ENCODE assay signal across 9 cellular contexts in the genomic region with DNA sequence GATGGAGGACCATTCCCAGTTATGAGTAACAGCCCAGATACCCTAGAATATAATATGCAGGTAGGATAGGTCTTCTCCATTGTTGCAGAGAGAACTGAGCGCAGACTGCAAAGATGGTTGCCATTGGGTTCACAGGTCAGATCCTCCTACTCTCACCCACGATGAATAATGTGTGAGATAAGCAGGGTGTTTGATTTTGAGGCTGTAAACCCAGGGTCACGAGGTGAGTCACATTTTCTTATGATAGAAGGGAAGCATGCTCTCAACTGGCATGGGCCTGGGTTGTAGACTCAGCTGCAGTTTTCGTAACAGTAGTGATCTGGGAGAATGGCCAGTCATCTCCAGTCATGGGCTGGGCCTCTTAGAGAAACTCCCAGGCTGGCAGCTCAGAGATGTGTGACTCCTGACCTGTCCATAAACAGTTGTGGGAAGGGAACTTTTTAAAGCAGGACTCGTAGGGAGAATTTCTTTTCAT.
DNase-seq lines count a peak whose midpoint lies in the region; ATAC-seq and TF ChIP-seq lines count a peak whose summit lies in the region.
"Had no signal": no experiment of that assay in that cellular context is flagged by ENCODE, and none has a peak within 500 bp of the region (broad histone marks: within the 10 kb centered on the region; RNA-seq: fewer than 3 reads in every experiment).

No MANE protein-coding gene starts in this region.

- TF ChIP-seq CTCF in left lung (IDR thresholded peaks at IDR 0.05) (no peak), thoracic aorta (IDR thresholded peaks at IDR 0.05) (no peak)

- no peaks in the 10 kb centered on the region for H3K9me3 Mint-ChIP-seq in activated CD8-positive, alpha-beta memory T cell treated with anti-CD3 and anti-CD28 coated beads, Interleukin-2, amount 10 ng/mL, durations not matched to agents 7 days and 5 days (ENCODE audit: low read depth)
- H3K9me3 Mint-ChIP-seq in activated naive CD8-positive, alpha-beta T cell (ENCODE audit: low read depth) = no peaks in the 10 kb centered on the region
- H3K9me3 Mint-ChIP-seq: CD8-positive, alpha-beta memory T cell had no signal

- H3K27me3 Mint-ChIP-seq in activated CD8-positive, alpha-beta memory T cell treated with anti-CD3 and anti-CD28 coated beads, Interleukin-2, amount 10 ng/mL, durations not matched to agents 7 days and 5 days = no peaks in the 10 kb centered on the region
- no peaks in the 10 kb centered on the region for H3K27me3 Mint-ChIP-seq in activated naive CD8-positive, alpha-beta T cell

- peak; percentile 20 for ATAC-seq in activated CD8-positive, alpha-beta memory T cell treated with anti-CD3 and anti-CD28 coated beads, Interleukin-2, amount 10 ng/mL, durations not matched to agents 7 days and 5 days
- ATAC-seq in left lung = peak; percentile 91
- peak; percentile 95 for ATAC-seq in thoracic aorta (ENCODE audit: insufficient number of reproducible peaks, low FRiP score, low read depth)
- no peak for ATAC-seq in HG02852 (IDR thresholded peaks at IDR 0.05; ENCODE audit: unreplicated experiment)
- ATAC-seq in GM19452 (IDR thresholded peaks at IDR 0.05; ENCODE audit: unreplicated experiment) = no peak

- no peak overlapping the region for H3K4me3 Mint-ChIP-seq in activated CD8-positive, alpha-beta memory T cell treated with anti-CD3 and anti-CD28 coated beads, Interleukin-2, amount 10 ng/mL, durations not matched to agents 7 days and 5 days
- H3K4me3 Mint-ChIP-seq in activated naive CD8-positive, alpha-beta T cell = no peak overlapping the region
- H3K4me3 Mint-ChIP-seq: CD8-positive, alpha-beta memory T cell had no signal

- H3K36me3 ChIP-seq in left lung = no peaks in the 10 kb centered on the region
- H3K36me3 ChIP-seq in thoracic aorta = no peaks in the 10 kb centered on the region

- H3K27me3 ChIP-seq in left lung (no peaks in the 10 kb centered on the region), thoracic aorta (replicated peaks; ENCODE audit: insufficient read depth) (no peaks in the 10 kb centered on the region)

- intact Hi-C loops in left lung (cut with DNase I) = no loop called here

- H3K27ac Mint-ChIP-seq in activated CD8-positive, alpha-beta memory T cell treated with anti-CD3 and anti-CD28 coated beads, Interleukin-2, amount 10 ng/mL, durations not matched to agents 7 days and 5 days = no peak overlapping the region
- peak overlapping the region; percentile 72 for H3K27ac Mint-ChIP-seq in activated naive CD8-positive, alpha-beta T cell
- H3K27ac Mint-ChIP-seq: CD8-positive, alpha-beta memory T cell had no signal

- no peak for DNase-seq in activated CD8-positive, alpha-beta memory T cell treated with anti-CD3 and anti-CD28 coated beads, Interleukin-2, amount 10 ng/mL, durations not matched to agents 7 days and 5 days
- no peak for DNase-seq in activated CD8-positive, alpha-beta memory T cell treated with anti-CD3 and anti-CD28 coated beads for 24 hours
- DNase-seq in left lung = peak in 1 of 2 donors; percentile 69
- peak; percentile 87 for DNase-seq in thoracic aorta (ENCODE audit: low spot score)
- no peak for DNase-seq in NCI-H510A (lab: John Stamatoyannopoulos, UW)
- DNase-seq: CD8-positive, alpha-beta memory T cell had no signal

- no peak overlapping the region for H3K4me3 ChIP-seq in left lung
- no peak overlapping the region for H3K4me3 ChIP-seq in thoracic aorta

- CTCF ChIA-PET in activated CD8-positive, alpha-beta memory T cell treated with anti-CD3 and anti-CD28 coated beads, Interleukin-2, amount 10 ng/mL, durations not matched to agents 7 days and 5 days (lab: Charles Lee) = interaction anchor here (0.6 kb wide), 1 partner anchor 145 kb away, joined by 3 read pairs; no protein-coding TSS in a partner anchor

- H3K9me3 ChIP-seq in left lung = no peaks in the 10 kb centered on the region
- H3K9me3 ChIP-seq in thoracic aorta = no peaks in the 10 kb centered on the region

- H3K4me1 Mint-ChIP-seq in activated CD8-positive, alpha-beta memory T cell treated with anti-CD3 and anti-CD28 coated beads, Interleukin-2, amount 10 ng/mL, durations not matched to agents 7 days and 5 days = peaks cover 25% of the 10 kb centered on the region
- H3K4me1 Mint-ChIP-seq in activated naive CD8-positive, alpha-beta T cell (ENCODE audit: low read depth) = peaks cover 10% of the 10 kb centered on the region

- peaks cover 0 to 13% of the 10 kb centered on the region in 2 donors for H3K4me1 ChIP-seq in left lung
- peaks cover 15 to 29% of the 10 kb centered on the region in 2 donors for H3K4me1 ChIP-seq in thoracic aorta (ENCODE audit: control insufficient read depth in 1 of 2, low read depth in 2 of 2)

- H3K27ac ChIP-seq in left lung (no peak overlapping the region), thoracic aorta (peak overlapping the region; percentile 5 to 68)

- peaks cover 2% of the 10 kb centered on the region for H3K36me3 Mint-ChIP-seq in activated CD8-positive, alpha-beta memory T cell treated with anti-CD3 and anti-CD28 coated beads, Interleukin-2, amount 10 ng/mL, durations not matched to agents 7 days and 5 days
- no peaks in the 10 kb centered on the region for H3K36me3 Mint-ChIP-seq in activated naive CD8-positive, alpha-beta T cell
- H3K36me3 Mint-ChIP-seq: CD8-positive, alpha-beta memory T cell had no signal

Comparison
In these comparisons a context has a peak if more than half of its experiments do, and no peak if none do; other contexts are left out.
1. ATAC-seq: peak in activated CD8-positive, alpha-beta memory T cell treated with anti-CD3 and anti-CD28 coated beads, Interleukin-2, amount 10 ng/mL, durations not matched to agents 7 days and 5 days (single experiment), left lung (single experiment) and thoracic aorta (single experiment); none in HG02852 (single experiment) and GM19452 (single experiment).
2. H3K27ac ChIP-seq: peak in thoracic aorta (2 of 2); none in left lung (0 of 2).